14 cellular contexts compared by ENCODE assay signal in the genomic region with DNA sequence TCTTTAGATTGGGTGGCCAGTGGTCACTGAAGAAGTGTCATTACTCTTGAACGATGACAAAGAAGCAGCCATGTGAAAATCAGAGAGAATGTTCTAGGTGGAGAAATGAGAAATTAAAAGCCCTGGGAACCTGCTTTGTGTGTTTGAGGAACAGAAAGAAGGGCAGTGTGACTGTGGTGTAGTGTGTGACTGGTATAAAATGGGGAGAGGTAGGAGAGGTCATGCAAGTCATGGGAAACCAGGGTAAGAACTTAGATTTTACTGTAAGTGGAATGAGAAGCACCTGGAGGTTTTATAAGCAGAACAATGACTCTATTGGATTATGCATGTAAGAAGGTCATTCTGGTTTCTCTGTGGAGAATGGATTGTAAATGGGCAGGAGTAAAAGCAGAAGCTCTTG. TPM values are rescaled to one million over a fixed set of nuclear protein-coding genes. Genes with fewer than 3 reads are reported as not detected.
DNase-seq lines count a peak whose midpoint lies in the region; ATAC-seq lines count a peak whose summit lies in the region.
"Had no signal": no experiment of that assay in that cellular context is flagged by ENCODE, and none has a peak within 500 bp of the region (broad histone marks: within the 10 kb centered on the region; RNA-seq: fewer than 3 reads in every experiment).

No MANE protein-coding gene starts in this region.

- ATAC-seq in activated T-cell treated with anti-CD3 and anti-CD28 coated beads, Interleukin-2, amount 50 U/mL, for 72 hours (replicated peaks in 1 of 2), result peak; percentile 14 to 25
- ATAC-seq in GM21447 (IDR thresholded peaks at IDR 0.05; ENCODE audit: unreplicated experiment) (peak; percentile 61), HG03469 (IDR thresholded peaks at IDR 0.05; ENCODE audit: unreplicated experiment) (peak; percentile 36)
- ATAC-seq in natural killer cell treated with Interleukin-12 subunit alpha and Interleukin-12 subunit beta and Interleukin-15 and Interleukin-18, amount 100 ng/mL, for 72 hours, result peak in 1 of 2 donors; percentile 24
- ATAC-seq: right lobe of liver had no signal

- peak overlapping the region; percentile 93 for H3K27ac Mint-ChIP-seq in activated T-cell treated with anti-CD3 and anti-CD28 coated beads, Interleukin-2, amount 50 U/mL, for 72 hours
- peak overlapping the region; percentile 62 to 64 for H3K27ac Mint-ChIP-seq in natural killer cell treated with Interleukin-12 subunit alpha and Interleukin-12 subunit beta and Interleukin-15 and Interleukin-18, amount 100 ng/mL, for 72 hours

- no peaks in the 10 kb centered on the region for H3K27me3 Mint-ChIP-seq in activated T-cell treated with anti-CD3 and anti-CD28 coated beads, Interleukin-2, amount 50 U/mL, for 72 hours (ENCODE audit: low read depth)
- H3K27me3 Mint-ChIP-seq in natural killer cell treated with Interleukin-12 subunit alpha and Interleukin-12 subunit beta and Interleukin-15 and Interleukin-18, amount 100 ng/mL, for 72 hours, result peaks cover 0 to 2% of the 10 kb centered on the region in 2 donors

- peaks cover 97% of the 10 kb centered on the region for H3K4me1 Mint-ChIP-seq in activated T-cell treated with anti-CD3 and anti-CD28 coated beads, Interleukin-2, amount 50 U/mL, for 72 hours (ENCODE audit: low read depth)
- peaks cover 35 to 60% of the 10 kb centered on the region in 2 donors for H3K4me1 Mint-ChIP-seq in natural killer cell treated with Interleukin-12 subunit alpha and Interleukin-12 subunit beta and Interleukin-15 and Interleukin-18, amount 100 ng/mL, for 72 hours (ENCODE audit: low read depth in 2 of 2)

- H3K9me3 Mint-ChIP-seq in activated T-cell treated with anti-CD3 and anti-CD28 coated beads, Interleukin-2, amount 50 U/mL, for 72 hours, result no peaks in the 10 kb centered on the region
- H3K9me3 Mint-ChIP-seq in natural killer cell treated with Interleukin-12 subunit alpha and Interleukin-12 subunit beta and Interleukin-15 and Interleukin-18, amount 100 ng/mL, for 72 hours, result no peaks in the 10 kb centered on the region

- H3K4me3 Mint-ChIP-seq in activated T-cell treated with anti-CD3 and anti-CD28 coated beads, Interleukin-2, amount 50 U/mL, for 72 hours, result peak overlapping the region; percentile 58 to 86
- peak overlapping the region; percentile 78 for H3K4me3 Mint-ChIP-seq in natural killer cell treated with Interleukin-12 subunit alpha and Interleukin-12 subunit beta and Interleukin-15 and Interleukin-18, amount 100 ng/mL, for 72 hours

- peaks cover 33 to 55% of the 10 kb centered on the region in 2 donors for H3K36me3 Mint-ChIP-seq in activated T-cell treated with anti-CD3 and anti-CD28 coated beads, Interleukin-2, amount 50 U/mL, for 72 hours (ENCODE audit: insufficient read depth in 2 of 2)
- peaks cover 25% of the 10 kb centered on the region for H3K36me3 Mint-ChIP-seq in natural killer cell treated with Interleukin-12 subunit alpha and Interleukin-12 subunit beta and Interleukin-15 and Interleukin-18, amount 100 ng/mL, for 72 hours

- DNase-seq in activated T-cell treated with anti-CD3 and anti-CD28 coated beads, Interleukin-2, amount 50 U/mL, for 72 hours, result no peak
- DNase-seq in activated T-cell treated with anti-CD3 and anti-CD28 coated beads, Interleukin-2, amount 50 U/mL, for 48 hours, result no peak
- no peak for DNase-seq in natural killer cell treated with Interleukin-12 subunit alpha and Interleukin-12 subunit beta and Interleukin-15 and Interleukin-18, amount 100 ng/mL, for 72 hours (ENCODE audit: low spot score)
- DNase-seq in NCI-H226 (no peak), NCI-H187 treated with DMSO at 0.1 percent for 48 hours (lab: John Stamatoyannopoulos, UW) (no peak), amygdala (lab: John Stamatoyannopoulos, UW) (no peak)
- DNase-seq: KG1, NCI-H2171 treated with DMSO at 0.1 percent for 48 hours, right lobe of liver, transverse colon had no signal

RNA-seq across cellular contexts. Expression of a gene that starts 12.2 kb away (rescaled TPM):
- total RNA-seq in activated T-cell treated with anti-CD3 and anti-CD28 coated beads, Interleukin-2, amount 50 U/mL, for 72 hours, result 100 to 1,000 TPM; 145 to 196 TPM
- total RNA-seq in natural killer cell treated with Interleukin-12 subunit alpha and Interleukin-12 subunit beta and Interleukin-15 and Interleukin-18, amount 100 ng/mL, for 72 hours, result 10 to 100 TPM; 68.8 to 93.6 TPM
- total RNA-seq: Daoy, fibroblast of villous mesenchyme had no signal
